Comparison of ENCODE assay signal across 8 cellular contexts in the genomic region with DNA sequence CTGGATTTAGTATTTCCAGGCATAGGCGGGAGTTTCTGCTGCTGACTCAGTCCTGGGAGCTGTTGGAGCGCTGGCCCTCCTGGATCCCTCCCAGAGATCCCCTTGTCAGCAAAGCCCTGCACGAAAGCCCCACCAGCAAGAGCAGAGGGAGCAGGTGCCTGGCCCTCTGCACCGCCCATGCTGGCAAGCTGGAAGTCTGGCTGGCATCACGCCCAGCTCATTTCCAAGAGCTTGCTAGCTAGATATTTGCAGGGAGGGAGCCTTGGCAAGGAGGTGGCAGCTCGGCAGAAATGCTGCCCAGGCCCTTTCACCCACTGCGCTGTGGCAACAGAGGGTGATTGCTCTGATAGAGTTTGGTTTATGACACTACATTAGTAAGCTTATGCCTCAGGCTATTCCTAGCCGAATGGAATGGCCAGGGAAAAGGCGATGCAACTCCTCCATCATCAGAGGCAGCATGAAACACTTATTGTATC.
DNase-seq lines count a peak whose midpoint lies in the region; ATAC-seq and TF ChIP-seq lines count a peak whose summit lies in the region.

No MANE protein-coding gene starts in this region.

- DNase-seq in RWPE2 (ENCODE audit: low spot score) = peak; percentile 76
- DNase-seq in Right ventricle myocardium superior = peak; percentile 90
- DNase-seq in sciatic nerve (ENCODE audit: low spot score) = peak; percentile 84
- no peak for DNase-seq in NCI-H1436 treated with DMSO at 0.1 percent for 48 hours (lab: John Stamatoyannopoulos, UW)
- DNase-seq in COLO829 (ENCODE audit: low spot score) = no peak

- ATAC-seq in RWPE2 (ENCODE audit: low read depth) (peak; percentile 97), Right ventricle myocardium superior (ENCODE audit: poor library complexity) (peak; percentile 99), sciatic nerve (peak; percentile 76), GM21367 (IDR thresholded peaks at IDR 0.05; ENCODE audit: unreplicated experiment) (no peak), HG03045 (IDR thresholded peaks at IDR 0.05; ENCODE audit: unreplicated experiment) (no peak)

- CTCF ChIA-PET in HEK293 (lab: Yijun Ruan, JAX) = no interaction called here

- H3K36me3 ChIP-seq in HEK293 (ENCODE audit: control insufficient read depth in 2 of 2, insufficient read depth in 1 of 2, low read length in 2 of 2) = no peaks in the 10 kb centered on the region
- no peaks in the 10 kb centered on the region for H3K36me3 ChIP-seq in RWPE2 (ENCODE audit: low read depth)

- H3K4me1 ChIP-seq in HEK293 (ENCODE audit: control insufficient read depth, insufficient read depth, low read length) (no peaks in the 10 kb centered on the region; the same call in 1 of the 2 replicates), RWPE2 (ENCODE audit: insufficient read depth, poor library complexity, severe bottlenecking) (no peaks in the 10 kb centered on the region)

- H3K4me3 ChIP-seq in HEK293 (ENCODE audit: low read depth, low read length) (no peak overlapping the region), RWPE2 (ENCODE audit: severe bottlenecking) (no peak overlapping the region)

- no peaks in the 10 kb centered on the region for H3K27me3 ChIP-seq in RWPE2 (ENCODE audit: insufficient read depth, poor library complexity, severe bottlenecking)

- intact Hi-C loops in Right ventricle myocardium superior (cut with DNase I) = no loop called here
- intact Hi-C loops in sciatic nerve (cut with DNase I) = no loop called here

- H3K9me3 ChIP-seq in HEK293 (ENCODE audit: control insufficient read depth, insufficient read depth, low read depth, low read length) = no peaks in the 10 kb centered on the region
- H3K9me3 ChIP-seq in RWPE2 (ENCODE audit: severe bottlenecking) = no peaks in the 10 kb centered on the region

- POLR2A ChIA-PET in HEK293 (lab: Yijun Ruan, JAX) = no interaction called here

- TF ChIP-seq CTCF in HEK293 (tag by site-specific recombination; IDR thresholded peaks at IDR 0.05) (no peak), RWPE2 (IDR thresholded peaks at IDR 0.05; ENCODE audit: poor library complexity, severe bottlenecking) (no peak)

- H3K27ac ChIP-seq in HEK293 (ENCODE audit: extremely low read depth, low read depth, low read length) = no peak overlapping the region
- no peak overlapping the region for H3K27ac ChIP-seq in RWPE2 (ENCODE audit: poor library complexity, severe bottlenecking)

TF ChIP-seq in HEK293, 187 proteins besides CTCF, POLR2A, EP300 and RAD21 (continues in another document):
- TF ChIP-seq ZNF335 (tag by site-specific recombination; conservative IDR thresholded peaks at IDR 0.05) = peak; percentile 49
- TF ChIP-seq, protein P1, sequence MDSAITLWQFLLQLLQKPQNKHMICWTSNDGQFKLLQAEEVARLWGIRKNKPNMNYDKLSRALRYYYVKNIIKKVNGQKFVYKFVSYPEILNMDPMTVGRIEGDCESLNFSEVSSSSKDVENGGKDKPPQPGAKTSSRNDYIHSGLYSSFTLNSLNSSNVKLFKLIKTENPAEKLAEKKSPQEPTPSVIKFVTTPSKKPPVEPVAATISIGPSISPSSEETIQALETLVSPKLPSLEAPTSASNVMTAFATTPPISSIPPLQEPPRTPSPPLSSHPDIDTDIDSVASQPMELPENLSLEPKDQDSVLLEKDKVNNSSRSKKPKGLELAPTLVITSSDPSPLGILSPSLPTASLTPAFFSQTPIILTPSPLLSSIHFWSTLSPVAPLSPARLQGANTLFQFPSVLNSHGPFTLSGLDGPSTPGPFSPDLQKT (IDR thresholded peaks at IDR 0.05; ENCODE audit: borderline replicate concordance, low read depth, low read length) = no peak
- TF ChIP-seq, protein P2, sequence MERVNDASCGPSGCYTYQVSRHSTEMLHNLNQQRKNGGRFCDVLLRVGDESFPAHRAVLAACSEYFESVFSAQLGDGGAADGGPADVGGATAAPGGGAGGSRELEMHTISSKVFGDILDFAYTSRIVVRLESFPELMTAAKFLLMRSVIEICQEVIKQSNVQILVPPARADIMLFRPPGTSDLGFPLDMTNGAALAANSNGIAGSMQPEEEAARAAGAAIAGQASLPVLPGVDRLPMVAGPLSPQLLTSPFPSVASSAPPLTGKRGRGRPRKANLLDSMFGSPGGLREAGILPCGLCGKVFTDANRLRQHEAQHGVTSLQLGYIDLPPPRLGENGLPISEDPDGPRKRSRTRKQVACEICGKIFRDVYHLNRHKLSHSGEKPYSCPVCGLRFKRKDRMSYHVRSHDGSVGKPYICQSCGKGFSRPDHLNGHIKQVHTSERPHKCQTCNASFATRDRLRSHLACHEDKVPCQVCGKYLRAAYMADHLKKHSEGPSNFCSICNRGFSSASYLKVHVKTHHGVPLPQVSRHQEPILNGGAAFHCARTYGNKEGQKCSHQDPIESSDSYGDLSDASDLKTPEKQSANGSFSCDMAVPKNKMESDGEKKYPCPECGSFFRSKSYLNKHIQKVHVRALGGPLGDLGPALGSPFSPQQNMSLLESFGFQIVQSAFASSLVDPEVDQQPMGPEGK (tag by site-specific recombination; IDR thresholded peaks at IDR 0.05) = 0 out of 2 replicates have a peak, but pooled peaks have one; percentile 27
- TF ChIP-seq, protein P3, sequence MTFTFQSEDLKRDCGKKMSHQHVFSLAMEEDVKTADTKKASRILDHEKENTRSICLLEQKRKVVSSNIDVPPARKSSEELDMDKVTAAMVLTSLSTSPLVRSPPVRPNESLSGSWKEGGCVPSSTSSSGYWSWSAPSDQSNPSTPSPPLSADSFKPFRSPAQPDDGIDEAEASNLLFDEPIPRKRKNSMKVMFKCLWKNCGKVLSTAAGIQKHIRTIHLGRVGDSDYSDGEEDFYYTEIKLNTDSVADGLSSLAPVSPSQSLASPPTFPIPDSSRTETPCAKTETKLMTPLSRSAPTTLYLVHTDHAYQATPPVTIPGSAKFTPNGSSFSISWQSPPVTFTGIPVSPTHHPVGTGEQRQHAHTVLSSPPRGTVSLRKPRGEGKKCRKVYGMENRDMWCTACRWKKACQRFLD (tag by site-specific recombination; IDR thresholded peaks at IDR 0.05) = no peak
- peak; percentile 10; the same call in 1 of the 2 replicates for TF ChIP-seq ZIC2 (tag by site-specific recombination; IDR thresholded peaks at IDR 0.05)
- TF ChIP-seq BCL11A (tag by site-specific recombination; IDR thresholded peaks at IDR 0.05; ENCODE audit: low read depth) = no peak
- no peak for TF ChIP-seq ZNF529 (tag by site-specific recombination; IDR thresholded peaks at IDR 0.05; ENCODE audit: insufficient replicate concordance)
- no peak for TF ChIP-seq ZNF658 (tag by site-specific recombination; IDR thresholded peaks at IDR 0.05)
- no peak for TF ChIP-seq ZNF302 (tag by site-specific recombination; IDR thresholded peaks at IDR 0.05; ENCODE audit: low read depth)
- TF ChIP-seq, protein P4, sequence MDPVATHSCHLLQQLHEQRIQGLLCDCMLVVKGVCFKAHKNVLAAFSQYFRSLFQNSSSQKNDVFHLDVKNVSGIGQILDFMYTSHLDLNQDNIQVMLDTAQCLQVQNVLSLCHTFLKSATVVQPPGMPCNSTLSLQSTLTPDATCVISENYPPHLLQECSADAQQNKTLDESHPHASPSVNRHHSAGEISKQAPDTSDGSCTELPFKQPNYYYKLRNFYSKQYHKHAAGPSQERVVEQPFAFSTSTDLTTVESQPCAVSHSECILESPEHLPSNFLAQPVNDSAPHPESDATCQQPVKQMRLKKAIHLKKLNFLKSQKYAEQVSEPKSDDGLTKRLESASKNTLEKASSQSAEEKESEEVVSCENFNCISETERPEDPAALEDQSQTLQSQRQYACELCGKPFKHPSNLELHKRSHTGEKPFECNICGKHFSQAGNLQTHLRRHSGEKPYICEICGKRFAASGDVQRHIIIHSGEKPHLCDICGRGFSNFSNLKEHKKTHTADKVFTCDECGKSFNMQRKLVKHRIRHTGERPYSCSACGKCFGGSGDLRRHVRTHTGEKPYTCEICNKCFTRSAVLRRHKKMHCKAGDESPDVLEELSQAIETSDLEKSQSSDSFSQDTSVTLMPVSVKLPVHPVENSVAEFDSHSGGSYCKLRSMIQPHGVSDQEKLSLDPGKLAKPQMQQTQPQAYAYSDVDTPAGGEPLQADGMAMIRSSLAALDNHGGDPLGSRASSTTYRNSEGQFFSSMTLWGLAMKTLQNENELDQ (tag by site-specific recombination; IDR thresholded peaks at IDR 0.05; ENCODE audit: low read depth) = no peak
- no peak for TF ChIP-seq ZNF274 (IDR thresholded peaks at IDR 0.05; ENCODE audit: low read length)
- TF ChIP-seq ZNF274 (tag by site-specific recombination; IDR thresholded peaks at IDR 0.05; ENCODE audit: borderline replicate concordance) = no peak
- no peak for TF ChIP-seq HOXA7 (CRISPR knock-in tag; IDR thresholded peaks at IDR 0.05; ENCODE audit: borderline replicate concordance)
- TF ChIP-seq FEZF1 (tag by site-specific recombination; IDR thresholded peaks at IDR 0.05) = peak; percentile 72
- no peak for TF ChIP-seq ZNF610 (tag by site-specific recombination; IDR thresholded peaks at IDR 0.05; ENCODE audit: borderline replicate concordance)
- TF ChIP-seq SALL2 (tag by site-specific recombination; IDR thresholded peaks at IDR 0.05; ENCODE audit: borderline replicate concordance) = no peak
- TF ChIP-seq, protein P5, sequence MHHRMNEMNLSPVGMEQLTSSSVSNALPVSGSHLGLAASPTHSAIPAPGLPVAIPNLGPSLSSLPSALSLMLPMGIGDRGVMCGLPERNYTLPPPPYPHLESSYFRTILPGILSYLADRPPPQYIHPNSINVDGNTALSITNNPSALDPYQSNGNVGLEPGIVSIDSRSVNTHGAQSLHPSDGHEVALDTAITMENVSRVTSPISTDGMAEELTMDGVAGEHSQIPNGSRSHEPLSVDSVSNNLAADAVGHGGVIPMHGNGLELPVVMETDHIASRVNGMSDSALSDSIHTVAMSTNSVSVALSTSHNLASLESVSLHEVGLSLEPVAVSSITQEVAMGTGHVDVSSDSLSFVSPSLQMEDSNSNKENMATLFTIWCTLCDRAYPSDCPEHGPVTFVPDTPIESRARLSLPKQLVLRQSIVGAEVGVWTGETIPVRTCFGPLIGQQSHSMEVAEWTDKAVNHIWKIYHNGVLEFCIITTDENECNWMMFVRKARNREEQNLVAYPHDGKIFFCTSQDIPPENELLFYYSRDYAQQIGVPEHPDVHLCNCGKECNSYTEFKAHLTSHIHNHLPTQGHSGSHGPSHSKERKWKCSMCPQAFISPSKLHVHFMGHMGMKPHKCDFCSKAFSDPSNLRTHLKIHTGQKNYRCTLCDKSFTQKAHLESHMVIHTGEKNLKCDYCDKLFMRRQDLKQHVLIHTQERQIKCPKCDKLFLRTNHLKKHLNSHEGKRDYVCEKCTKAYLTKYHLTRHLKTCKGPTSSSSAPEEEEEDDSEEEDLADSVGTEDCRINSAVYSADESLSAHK (tag by site-specific recombination; IDR thresholded peaks at IDR 0.05) = no peak
- TF ChIP-seq ZNF223 (tag by site-specific recombination; IDR thresholded peaks at IDR 0.05) = no peak

Comparison
In these comparisons a context has a peak if more than half of its experiments do, and no peak if none do; other contexts are left out.
1. ATAC-seq: peak in RWPE2 (single experiment), Right ventricle myocardium superior (single experiment) and sciatic nerve (single experiment); none in GM21367 (single experiment) and HG03045 (single experiment).
2. DNase-seq: peak in RWPE2 (single experiment), Right ventricle myocardium superior (single experiment) and sciatic nerve (single experiment); none in NCI-H1436 treated with DMSO at 0.1 percent for 48 hours (single experiment) and COLO829 (single experiment).